In the genomic region with DNA sequence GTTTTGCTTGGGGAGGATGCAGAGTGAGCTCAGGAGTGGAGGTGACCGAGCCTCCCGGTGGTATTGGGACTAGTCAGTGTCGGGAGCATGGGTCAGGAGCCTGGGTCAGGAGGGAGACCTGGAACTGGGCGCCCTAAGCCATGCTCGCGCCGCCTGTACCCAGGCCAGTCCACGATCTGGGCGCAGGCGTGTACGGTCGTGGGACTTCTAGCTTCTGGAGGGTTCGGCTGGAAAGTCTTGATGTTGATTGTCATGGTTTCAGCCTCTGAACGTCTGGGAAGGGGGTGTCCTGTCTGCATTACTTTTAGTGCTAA, we compare ENCODE assay signal across 8 cellular contexts. TPM values are rescaled to one million over a fixed set of nuclear protein-coding genes. Genes with fewer than 3 reads are reported as not detected.
A peak's percentile ranks its signal among the peaks of the same experiment; 100 is the strongest.
DNase-seq lines count a peak whose midpoint lies in the region; ATAC-seq, FAIRE-seq and TF ChIP-seq lines count a peak whose summit lies in the region.

No MANE protein-coding gene starts in this region.

- peaks cover 10% of the 10 kb centered on the region for H3K4me1 Mint-ChIP-seq in activated CD8-positive, alpha-beta T cell treated with anti-CD3 and anti-CD28 coated beads, Interleukin-2, amount 10 ng/mL, durations not matched to agents 7 days and 5 days (ENCODE audit: low read depth)
- H3K4me1 Mint-ChIP-seq in activated CD8-positive, alpha-beta memory T cell treated with anti-CD3 and anti-CD28 coated beads, Interleukin-2, amount 10 ng/mL, durations not matched to agents 7 days and 5 days = peaks cover 17% of the 10 kb centered on the region
- H3K4me1 Mint-ChIP-seq in nephron progenitor cell = peaks cover 23% of the 10 kb centered on the region

- CTCF ChIA-PET in activated CD8-positive, alpha-beta T cell treated with anti-CD3 and anti-CD28 coated beads, Interleukin-2, amount 10 ng/mL, durations not matched to agents 7 days and 5 days (lab: Charles Lee) = interaction anchor here (1.3 to 4.7 kb wide), 10 partner anchors 10 to 272 kb away, joined by 3 to 59 read pairs (median 8); a partner anchor contains a TSS
- CTCF ChIA-PET in HepG2 (lab: Yijun Ruan, JAX; ENCODE audit: low intra/inter-chr PET ratio, low total read pairs) = interaction anchor here (2.3 kb wide), 1 partner anchor 30 kb away, joined by 6 read pairs; no protein-coding TSS in a partner anchor
- CTCF ChIA-PET in activated CD8-positive, alpha-beta memory T cell treated with anti-CD3 and anti-CD28 coated beads, Interleukin-2, amount 10 ng/mL, durations not matched to agents 7 days and 5 days (lab: Charles Lee) = interaction anchor here (0.7 to 3.9 kb wide), 14 partner anchors 9 to 273 kb away, joined by 3 to 39 read pairs (median 5); a partner anchor contains a TSS

- H3K9ac ChIP-seq in HepG2 (ENCODE audit: insufficient read depth, low read depth, low read length) = no peak overlapping the region

- TF ChIP-seq POLR2A in HepG2 (IDR thresholded peaks at IDR 0.05; ENCODE audit: insufficient read depth in 1 of 2, low read depth in 2 of 2, low read length in 2 of 2) = no peak
- TF ChIP-seq POLR2A in vagina (IDR thresholded peaks at IDR 0.05) = no peak
- no peak for TF ChIP-seq POLR2A in transverse colon (IDR thresholded peaks at IDR 0.05)

- 0% methylated on average over 2 of the region's 14 CpGs for WGBS in HepG2 (ENCODE audit: low lambda C conversion rate)
- 17% methylated on average over 14 of the region's 14 CpGs; no CpG with 5 or more reads in 1 of the 2 donors for WGBS in transverse colon (ENCODE audit: low coverage in 1 of 2), 2 donors

- H3K27me3 Mint-ChIP-seq in activated CD8-positive, alpha-beta T cell treated with anti-CD3 and anti-CD28 coated beads, Interleukin-2, amount 10 ng/mL, durations not matched to agents 7 days and 5 days (ENCODE audit: low read depth) = no peaks in the 10 kb centered on the region
- no peaks in the 10 kb centered on the region for H3K27me3 Mint-ChIP-seq in activated CD8-positive, alpha-beta memory T cell treated with anti-CD3 and anti-CD28 coated beads, Interleukin-2, amount 10 ng/mL, durations not matched to agents 7 days and 5 days
- H3K27me3 Mint-ChIP-seq in nephron progenitor cell (ENCODE audit: low read depth, poor library complexity) = peaks cover 4% of the 10 kb centered on the region

- TF ChIP-seq EP300 in HepG2 (IDR thresholded peaks at IDR 0.05; ENCODE audit: low read depth in 2 of 2, low read length in 2 of 2) (no peak), HepG2 (CRISPR knock-in tag; IDR thresholded peaks at IDR 0.05; ENCODE audit: borderline replicate concordance) (no peak), transverse colon (IDR thresholded peaks at IDR 0.05; ENCODE audit: low read depth) (no peak)

- ATAC-seq in HG02610 (IDR thresholded peaks at IDR 0.05; ENCODE audit: unreplicated experiment) = peak; percentile 11
- ATAC-seq in activated CD8-positive, alpha-beta T cell treated with anti-CD3 and anti-CD28 coated beads, Interleukin-2, amount 10 ng/mL, durations not matched to agents 7 days and 5 days = peak; percentile 34
- ATAC-seq in HepG2 = peak; percentile 64
- no peak for ATAC-seq in activated CD8-positive, alpha-beta memory T cell treated with anti-CD3 and anti-CD28 coated beads, Interleukin-2, amount 10 ng/mL, durations not matched to agents 7 days and 5 days

- H4K20me1 ChIP-seq in HepG2 (ENCODE audit: insufficient read depth, low read length) = 0 out of 2 replicates have a peak, but pooled peaks cover 5% of the 10 kb centered on the region

- no peak overlapping the region for H3K4me3 Mint-ChIP-seq in activated CD8-positive, alpha-beta T cell treated with anti-CD3 and anti-CD28 coated beads, Interleukin-2, amount 10 ng/mL, durations not matched to agents 7 days and 5 days
- no peak overlapping the region for H3K4me3 Mint-ChIP-seq in activated CD8-positive, alpha-beta memory T cell treated with anti-CD3 and anti-CD28 coated beads, Interleukin-2, amount 10 ng/mL, durations not matched to agents 7 days and 5 days
- H3K4me3 Mint-ChIP-seq in nephron progenitor cell = no peak overlapping the region

- intact Hi-C loops in HepG2 (cut with micrococcal nuclease; ENCODE audit: unreplicated experiment) (loop anchor here (2.0 kb wide), 1 partner anchor 30 kb away; no protein-coding TSS in a partner anchor), vagina (cut with DNase I) (loop anchor here (10.0 kb wide), 1 partner anchor 90 kb away; a partner anchor contains a TSS), transverse colon (cut with DNase I; ENCODE audit: low total_unique reads) (loop anchor here (10.0 kb wide), 1 partner anchor 100 kb away; no protein-coding TSS in a partner anchor)

- POLR2A ChIA-PET in activated CD8-positive, alpha-beta T cell treated with anti-CD3 and anti-CD28 coated beads, Interleukin-2, amount 10 ng/mL, durations not matched to agents 7 days and 5 days (lab: Charles Lee) = interaction anchor here (0.6 to 2.8 kb wide), 10 partner anchors 10 to 452 kb away, joined by 3 to 24 read pairs (median 6); a partner anchor contains a TSS
- POLR2A ChIA-PET in HepG2 (lab: Yijun Ruan, JAX) = interaction anchor here (0.9 to 2.9 kb wide), 9 partner anchors 10 to 312 kb away, joined by 3 to 35 read pairs (median 4); a partner anchor contains a TSS

- H3K27ac ChIP-seq in HepG2 (ENCODE audit: extremely low read length, insufficient read depth, low read length) = no peak overlapping the region
- peak overlapping the region; percentile 77 for H3K27ac ChIP-seq in vagina
- H3K27ac ChIP-seq in transverse colon = peak overlapping the region in 2 of 4 donors; percentile 89 to 92

- DNase-seq in activated CD8-positive, alpha-beta T cell treated with anti-CD3 and anti-CD28 coated beads, Interleukin-2, amount 10 ng/mL, durations not matched to agents 7 days and 5 days = no peak
- no peak for DNase-seq in HepG2 (ENCODE audit: low spot score)
- DNase-seq in vagina (ENCODE audit: extremely low spot score in 2 of 2) = no peak
- DNase-seq in activated CD8-positive, alpha-beta memory T cell treated with anti-CD3 and anti-CD28 coated beads, Interleukin-2, amount 10 ng/mL, durations not matched to agents 7 days and 5 days = no peak
- DNase-seq in nephron progenitor cell = no peak
- DNase-seq in transverse colon = no peak

- in situ Hi-C loops in HepG2 (cut with HindIII; ENCODE audit: extremely low pct_ligation_motif_present, low pct_unique_long_range_greater_than_20kb) = no loop called here
- in situ Hi-C loops in transverse colon (cut with MboI; ENCODE audit: low pct_ligation_motif_present in 1 of 4, low pct_unique_long_range_greater_than_20kb in 1 of 4, low sequenced_read_pairs in 3 of 4) = loop anchor here in 3 of 4 donors (25.0 kb wide), 2 partner anchors 143 to 368 kb away; a partner anchor contains a TSS

- H3K9me3 ChIP-seq in HepG2 (ENCODE audit: low read length) = no peaks in the 10 kb centered on the region
- no peaks in the 10 kb centered on the region for H3K9me3 ChIP-seq in vagina
- no peaks in the 10 kb centered on the region for H3K9me3 ChIP-seq in transverse colon

- H3K79me2 ChIP-seq in HepG2 (ENCODE audit: insufficient read depth, low read length) = peaks cover 17% of the 10 kb centered on the region

- no peak overlapping the region for H2AFZ ChIP-seq in HepG2 (ENCODE audit: low read length)

- H3K36me3 Mint-ChIP-seq in activated CD8-positive, alpha-beta T cell treated with anti-CD3 and anti-CD28 coated beads, Interleukin-2, amount 10 ng/mL, durations not matched to agents 7 days and 5 days (ENCODE audit: low read depth) = peaks cover 12% of the 10 kb centered on the region
- H3K36me3 Mint-ChIP-seq in activated CD8-positive, alpha-beta memory T cell treated with anti-CD3 and anti-CD28 coated beads, Interleukin-2, amount 10 ng/mL, durations not matched to agents 7 days and 5 days = peaks cover 18% of the 10 kb centered on the region
- H3K36me3 Mint-ChIP-seq in nephron progenitor cell (ENCODE audit: low read depth) = peaks cover 26% of the 10 kb centered on the region

- H3K27me3 ChIP-seq in HepG2 (ENCODE audit: control insufficient read depth in 1 of 2, insufficient read depth in 2 of 2, low read length in 2 of 2) = no peaks in the 10 kb centered on the region; a peak in 1 of 5 replicates
- no peaks in the 10 kb centered on the region for H3K27me3 ChIP-seq in vagina
- no peaks in the 10 kb centered on the region for H3K27me3 ChIP-seq in transverse colon

- H3K4me2 ChIP-seq in HepG2 (ENCODE audit: low read depth, low read length) = no peak overlapping the region

- H3K27ac Mint-ChIP-seq in activated CD8-positive, alpha-beta T cell treated with anti-CD3 and anti-CD28 coated beads, Interleukin-2, amount 10 ng/mL, durations not matched to agents 7 days and 5 days = peak overlapping the region; percentile 100
- H3K27ac Mint-ChIP-seq in activated CD8-positive, alpha-beta memory T cell treated with anti-CD3 and anti-CD28 coated beads, Interleukin-2, amount 10 ng/mL, durations not matched to agents 7 days and 5 days = no peak overlapping the region
- H3K27ac Mint-ChIP-seq in nephron progenitor cell = no peak overlapping the region

- no peaks in the 10 kb centered on the region for H3K9me3 Mint-ChIP-seq in activated CD8-positive, alpha-beta T cell treated with anti-CD3 and anti-CD28 coated beads, Interleukin-2, amount 10 ng/mL, durations not matched to agents 7 days and 5 days (ENCODE audit: insufficient read depth)
- H3K9me3 Mint-ChIP-seq in activated CD8-positive, alpha-beta memory T cell treated with anti-CD3 and anti-CD28 coated beads, Interleukin-2, amount 10 ng/mL, durations not matched to agents 7 days and 5 days (ENCODE audit: low read depth) = no peaks in the 10 kb centered on the region
- no peaks in the 10 kb centered on the region for H3K9me3 Mint-ChIP-seq in nephron progenitor cell

- peak overlapping the region; percentile 77 for H3K4me3 ChIP-seq in GM12875 (ENCODE audit: low read depth, low read length)
- no peak overlapping the region; a peak in 1 of 6 replicates for H3K4me3 ChIP-seq in HepG2 (replicated peaks in 1 of 3; ENCODE audit: insufficient read depth in 1 of 3, low read depth in 2 of 3, low read length in 3 of 3)
- H3K4me3 ChIP-seq in vagina = peak overlapping the region in 1 of 2 donors; percentile 88
- H3K4me3 ChIP-seq in transverse colon = peak overlapping the region in 2 of 4 donors; percentile 70 to 80

- peaks cover 8% of the 10 kb centered on the region for H3K4me1 ChIP-seq in HepG2 (ENCODE audit: insufficient read depth, low read length)
- H3K4me1 ChIP-seq in vagina = peaks cover 12% of the 10 kb centered on the region
- H3K4me1 ChIP-seq in transverse colon = peaks cover 0 to 6% (median 0%) of the 10 kb centered on the region in 4 donors

- TF ChIP-seq CTCF in GM12875 (IDR thresholded peaks at IDR 0.05; ENCODE audit: borderline replicate concordance, insufficient read depth, low read depth, low read length) (no peak), HepG2 (CRISPR knock-in tag; IDR thresholded peaks at IDR 0.05) (no peak), vagina (IDR thresholded peaks at IDR 0.05) (no peak), nephron progenitor cell (IDR thresholded peaks at IDR 0.05) (no peak), transverse colon (IDR thresholded peaks at IDR 0.05) (no peak)

- BruUV-seq in HepG2 (replicated peaks; lab: Mats Ljungman, UMichigan) = TSS peak; percentile 70

- FAIRE-seq in HepG2 (lab: Jason Lieb, UNC) = no peak

- H3K36me3 ChIP-seq in HepG2 (replicated peaks in 1 of 2; ENCODE audit: control insufficient read depth in 1 of 2, insufficient read depth in 2 of 2, low read length in 2 of 2) = peaks cover 0 to 14% of the 10 kb centered on the region in 2 experiments; a peak in 2 of 5 replicates
- H3K36me3 ChIP-seq in vagina = peaks cover 0 to 27% of the 10 kb centered on the region in 2 donors
- no peaks in the 10 kb centered on the region for H3K36me3 ChIP-seq in transverse colon

- TF ChIP-seq RAD21 in HepG2 (CRISPR knock-in tag; IDR thresholded peaks at IDR 0.05) = no peak

RNA-seq across cellular contexts. Expression of a gene that starts 0.2 kb away (rescaled TPM):
- total RNA-seq in activated CD8-positive, alpha-beta T cell treated with anti-CD3 and anti-CD28 coated beads, Interleukin-2, amount 10 ng/mL, durations not matched to agents 7 days and 5 days = 100 to 1,000 TPM; 187 to 197 TPM
- total RNA-seq in HepG2 (2016; rRNA removed; fragmentation: Illumina TruSeq; extraction: Trizol) (183 and 238 TPM in 2 replicates), vagina (121 TPM), transverse colon (100 to 1,000 TPM in 1 of 4 donors, 10 to 100 TPM in 3; 50.5 to 129 (median 80.5) TPM)
- total RNA-seq in HepG2 (2016; cell fraction: cytosol; rRNA removed; fragmentation: Illumina TruSeq; extraction: Trizol; ENCODE audit: low read depth) = 37.3 and 41.7 TPM in 2 replicates
- total RNA-seq in HepG2 (2016; cell fraction: insoluble cytoplasmic fraction; rRNA removed; fragmentation: Illumina TruSeq; extraction: Trizol) = 180 and 236 TPM in 2 replicates
- total RNA-seq in HepG2 (2016; cell fraction: membrane; rRNA removed; fragmentation: Illumina TruSeq; extraction: Trizol) = 150 and 183 TPM in 2 replicates
- 88.9 and 103 TPM in 2 replicates for total RNA-seq in HepG2 (2016; cell fraction: nucleus; rRNA removed; fragmentation: Illumina TruSeq; extraction: Trizol)
- 60.2 and 61.0 TPM in 2 replicates for polyA plus RNA-seq in HepG2 (2011; rRNA removed)
- polyA plus RNA-seq in HepG2 (2011; cell fraction: cytosol; rRNA removed) = 51.3 and 69.8 TPM in 2 replicates
- 54.5 and 74.4 TPM in 2 replicates for polyA plus RNA-seq in HepG2 (2011; cell fraction: nucleus; rRNA removed)
- polyA plus RNA-seq in HepG2 (2012) = 96.5 and 126 TPM in 2 replicates
- polyA plus RNA-seq in HepG2 (2016; cell fraction: cytosol; fragmentation: Illumina TruSeq; extraction: Trizol; ENCODE audit: low read depth) = 25.0 and 25.4 TPM in 2 replicates
- 189 and 202 TPM in 2 replicates for polyA plus RNA-seq in HepG2 (2016; cell fraction: insoluble cytoplasmic fraction; fragmentation: Illumina TruSeq; extraction: Trizol; ENCODE audit: low read depth)
- 88.6 and 105 TPM in 2 replicates for polyA plus RNA-seq in HepG2 (2016; cell fraction: membrane; fragmentation: Illumina TruSeq; extraction: Trizol; ENCODE audit: low read depth)
- polyA plus RNA-seq in HepG2 (2016; cell fraction: nucleus; fragmentation: Illumina TruSeq; extraction: Trizol; ENCODE audit: insufficient read depth, low read depth) = 139 and 141 TPM in 2 replicates
- polyA minus RNA-seq in HepG2 (2011; rRNA and poly(A)+ RNA removed; ENCODE audit: low replicate concordance) = 107 and 391 TPM in 2 replicates
- 321 and 334 TPM in 2 replicates for polyA minus RNA-seq in HepG2 (2011; cell fraction: cytosol; rRNA and poly(A)+ RNA removed)
- 66.2 and 96.0 TPM in 2 replicates for polyA minus RNA-seq in HepG2 (2011; cell fraction: nucleus; rRNA and poly(A)+ RNA removed)
- total RNA-seq in activated CD8-positive, alpha-beta memory T cell treated with anti-CD3 and anti-CD28 coated beads, Interleukin-2, amount 10 ng/mL, durations not matched to agents 7 days and 5 days = 100 to 1,000 TPM; 179 to 204 TPM

RNA-seq across cellular contexts. Expression of a gene that starts 28.0 kb away (rescaled TPM):
- total RNA-seq in activated CD8-positive, alpha-beta T cell treated with anti-CD3 and anti-CD28 coated beads, Interleukin-2, amount 10 ng/mL, durations not matched to agents 7 days and 5 days = 10 to 100 TPM; 10.1 to 11.1 TPM
- total RNA-seq in HepG2 (2016; rRNA removed; fragmentation: Illumina TruSeq; extraction: Trizol) (5.5 and 6.9 TPM in 2 replicates), vagina (9.8 TPM), transverse colon (1 to 10 TPM in 3 of 4 donors, under 1 TPM in 1; 0.60 to 6.7 (median 5.3) TPM)
- total RNA-seq in HepG2 (2016; cell fraction: cytosol; rRNA removed; fragmentation: Illumina TruSeq; extraction: Trizol; ENCODE audit: low read depth) = 0.51 and 0.62 TPM in 2 replicates
- total RNA-seq in HepG2 (2016; cell fraction: insoluble cytoplasmic fraction; rRNA removed; fragmentation: Illumina TruSeq; extraction: Trizol) = 5.3 and 6.4 TPM in 2 replicates
- total RNA-seq in HepG2 (2016; cell fraction: membrane; rRNA removed; fragmentation: Illumina TruSeq; extraction: Trizol) = 1.7 and 2.2 TPM in 2 replicates
- 7.2 and 8.4 TPM in 2 replicates for total RNA-seq in HepG2 (2016; cell fraction: nucleus; rRNA removed; fragmentation: Illumina TruSeq; extraction: Trizol)
- 2.1 and 2.8 TPM in 2 replicates for polyA plus RNA-seq in HepG2 (2011; rRNA removed)
- polyA plus RNA-seq in HepG2 (2011; cell fraction: cytosol; rRNA removed) = 0.93 and 1.6 TPM in 2 replicates
- 2.0 TPM in 2 replicates for polyA plus RNA-seq in HepG2 (2011; cell fraction: nucleus; rRNA removed)
- polyA plus RNA-seq in HepG2 (2012) = 2.3 and 2.5 TPM in 2 replicates
- 0.10 and 0.11 TPM in 2 replicates for polyA plus RNA-seq in HepG2 (2016; cell fraction: cytosol; fragmentation: Illumina TruSeq; extraction: Trizol; ENCODE audit: low read depth)
- 3.6 and 3.9 TPM in 2 replicates for polyA plus RNA-seq in HepG2 (2016; cell fraction: insoluble cytoplasmic fraction; fragmentation: Illumina TruSeq; extraction: Trizol; ENCODE audit: low read depth)
- polyA plus RNA-seq in HepG2 (2016; cell fraction: membrane; fragmentation: Illumina TruSeq; extraction: Trizol; ENCODE audit: low read depth) = 0.63 and 0.66 TPM in 2 replicates
- 7.2 and 7.3 TPM in 2 replicates for polyA plus RNA-seq in HepG2 (2016; cell fraction: nucleus; fragmentation: Illumina TruSeq; extraction: Trizol; ENCODE audit: insufficient read depth, low read depth)
- polyA minus RNA-seq in HepG2 (2011; rRNA and poly(A)+ RNA removed; ENCODE audit: low replicate concordance) = 2.7 and 15.6 TPM in 2 replicates
- polyA minus RNA-seq in HepG2 (2011; cell fraction: cytosol; rRNA and poly(A)+ RNA removed) = 3.5 and 4.1 TPM in 2 replicates
- 8.5 and 13.3 TPM in 2 replicates for polyA minus RNA-seq in HepG2 (2011; cell fraction: nucleus; rRNA and poly(A)+ RNA removed)
- 10 to 100 TPM in 1 of 2 experiments, 1 to 10 TPM in 1; 9.5 to 11.5 TPM for total RNA-seq in activated CD8-positive, alpha-beta memory T cell treated with anti-CD3 and anti-CD28 coated beads, Interleukin-2, amount 10 ng/mL, durations not matched to agents 7 days and 5 days
